26 cellular contexts compared by ENCODE assay signal in genomic region chr15:64642875-64643274, GRCh38.
A peak's percentile ranks its signal among the peaks of the same experiment; 100 is the strongest.
DNase-seq lines count a peak whose midpoint lies in the region; ATAC-seq, FAIRE-seq and TF ChIP-seq lines count a peak whose summit lies in the region.
"Had no signal": no experiment of that assay in that cellular context is flagged by ENCODE, and none has a peak within 500 bp of the region (broad histone marks: within the 10 kb centered on the region; RNA-seq: fewer than 3 reads in every experiment).

No MANE protein-coding gene starts in this region.

- peak overlapping the region; percentile 65 for H3K4me3 Mint-ChIP-seq in Caco-2 (ENCODE audit: unreplicated experiment)
- no peak overlapping the region for H3K4me3 Mint-ChIP-seq in stimulated activated memory B cell treated with anti-CD40 and anti-IgM and Interleukin-4, amounts not matched to agents 10 μg/mL and 1 μg/mL and 100 μg/mL, for 72 hours
- H3K4me3 Mint-ChIP-seq: activated naive CD8-positive, alpha-beta T cell treated with anti-CD3 and anti-CD28 coated beads, Interleukin-2, amount 10 ng/mL, durations not matched to agents 7 days and 5 days; neural crest cell; WTC11 had no signal

- no peaks in the 10 kb centered on the region for H3K9me3 Mint-ChIP-seq in Caco-2 (ENCODE audit: unreplicated experiment)
- H3K9me3 Mint-ChIP-seq in stimulated activated memory B cell treated with anti-CD40 and anti-IgM and Interleukin-4, amounts not matched to agents 10 μg/mL and 1 μg/mL and 100 μg/mL, for 72 hours, result peaks cover 3% of the 10 kb centered on the region
- H3K9me3 Mint-ChIP-seq: activated naive CD8-positive, alpha-beta T cell treated with anti-CD3 and anti-CD28 coated beads, Interleukin-2, amount 10 ng/mL, durations not matched to agents 7 days and 5 days; activated T-helper 2 cell treated with anti-CD3 and anti-CD28 coated beads, Interferon-gamma antibody, Interleukin-2, Interleukin-4, amounts not matched to agents 10 μg/mL and 5 μg/mL and 100 μg/mL, durations not matched to agents 14 hours and 24 hours and 36 hours; neural crest cell had no signal

- peak overlapping the region; percentile 87 for H3K27ac ChIP-seq in HepG2 (ENCODE audit: extremely low read length, insufficient read depth, low read length)
- H3K27ac ChIP-seq in smooth muscle cell (ENCODE audit: low read depth), result no peak overlapping the region
- H3K27ac ChIP-seq: C4-2B, epithelial cell of prostate, left ventricle myocardium inferior, psoas muscle had no signal

- FAIRE-seq in HepG2 (lab: Jason Lieb, UNC), result peak; percentile 87
- FAIRE-seq: K562 had no signal

- peak overlapping the region; percentile 65 for H3K27ac Mint-ChIP-seq in Caco-2 (ENCODE audit: unreplicated experiment)
- no peak overlapping the region for H3K27ac Mint-ChIP-seq in stimulated activated memory B cell treated with anti-CD40 and anti-IgM and Interleukin-4, amounts not matched to agents 10 μg/mL and 1 μg/mL and 100 μg/mL, for 72 hours
- H3K27ac Mint-ChIP-seq: activated naive CD8-positive, alpha-beta T cell treated with anti-CD3 and anti-CD28 coated beads, Interleukin-2, amount 10 ng/mL, durations not matched to agents 7 days and 5 days; activated T-helper 2 cell treated with anti-CD3 and anti-CD28 coated beads, Interferon-gamma antibody, Interleukin-2, Interleukin-4, amounts not matched to agents 10 μg/mL and 5 μg/mL and 100 μg/mL, durations not matched to agents 14 hours and 24 hours and 36 hours; WTC11 had no signal

- no peaks in the 10 kb centered on the region for H3K36me3 ChIP-seq in Caco-2 (ENCODE audit: control insufficient read depth, insufficient read depth, low read length)
- no peaks in the 10 kb centered on the region for H3K36me3 ChIP-seq in HepG2 (replicated peaks in 1 of 2; ENCODE audit: control insufficient read depth in 1 of 2, insufficient read depth in 2 of 2, low read length in 2 of 2)
- no peaks in the 10 kb centered on the region for H3K36me3 ChIP-seq in smooth muscle cell (ENCODE audit: low read depth)
- H3K36me3 ChIP-seq: left ventricle myocardium inferior had no signal

- DNase-seq in Caco-2 (peak in 1 of 2 experiments; percentile 48), SW480 (ENCODE audit: low spot score) (peak; percentile 50), HepG2 (ENCODE audit: low spot score) (peak; percentile 92), renal cortical epithelial cell (ENCODE audit: low read depth) (peak; percentile 87), smooth muscle cell (lab: John Stamatoyannopoulos, UW; ENCODE audit: unreplicated experiment) (no peak), NOMO-1 (lab: John Stamatoyannopoulos, UW; ENCODE audit: unreplicated experiment in 2 of 2) (no peak)
- DNase-seq: activated naive CD8-positive, alpha-beta T cell treated with anti-CD3 and anti-CD28 coated beads, Interleukin-2, amount 10 ng/mL, durations not matched to agents 7 days and 5 days; HCEC 1CT; left ventricle myocardium inferior; MM.1S; NCI-H1436; NCI-H2107; NCI-H446 treated with DMSO at 0.1 percent for 48 hours; PC-3; psoas muscle; SHP77; stimulated activated CD4-positive, alpha-beta T cell treated with anti-CD3 and anti-CD28 coated beads, Interleukin-1b, Interleukin-23, amount 100 ng/mL, for 48 hours; substantia nigra; T1000 had no signal

- CTCF ChIA-PET in Caco-2 (lab: Charles Lee) (interaction anchor here (1.0 to 1.2 kb wide), 2 partner anchors 8 to 9 kb away, joined by 4 read pairs; no protein-coding TSS in a partner anchor), HepG2 (lab: Yijun Ruan, JAX; ENCODE audit: low intra/inter-chr PET ratio, low total read pairs) (no interaction called here)

- H4K20me1 ChIP-seq in HepG2 (ENCODE audit: insufficient read depth, low read length), result no peaks in the 10 kb centered on the region
- H4K20me1 ChIP-seq in smooth muscle cell (ENCODE audit: low read depth), result peaks cover 78% of the 10 kb centered on the region

- H3K4me3 ChIP-seq in Caco-2 (ENCODE audit: low read depth, low read length) (no peak overlapping the region), HepG2 (replicated peaks in 1 of 3; ENCODE audit: insufficient read depth in 1 of 3, low read depth in 2 of 3, low read length in 3 of 3) (peak overlapping the region in 2 of 3 experiments; percentile 37 to 49; a peak in 4 of 6 replicates), smooth muscle cell (no peak overlapping the region)
- H3K4me3 ChIP-seq: K562, left ventricle myocardium inferior, psoas muscle had no signal

- H3K4me1 Mint-ChIP-seq in Caco-2 (ENCODE audit: low read depth, unreplicated experiment), result peaks cover 40% of the 10 kb centered on the region
- H3K4me1 Mint-ChIP-seq in stimulated activated memory B cell treated with anti-CD40 and anti-IgM and Interleukin-4, amounts not matched to agents 10 μg/mL and 1 μg/mL and 100 μg/mL, for 72 hours, result peaks cover 24% of the 10 kb centered on the region

- H3K9me3 ChIP-seq in Caco-2 (no peaks in the 10 kb centered on the region), HepG2 (ENCODE audit: low read length) (no peaks in the 10 kb centered on the region), smooth muscle cell (replicated peaks; ENCODE audit: low read depth) (no peaks in the 10 kb centered on the region)
- H3K9me3 ChIP-seq: left ventricle myocardium inferior, psoas muscle had no signal

- H3K9ac ChIP-seq in HepG2 (ENCODE audit: insufficient read depth, low read depth, low read length) (peak overlapping the region; percentile 56; the same call in 1 of the 2 replicates), smooth muscle cell (ENCODE audit: low read depth) (no peak overlapping the region)

- peak in 1 of 2 experiments; percentile 73; a peak in 2 of 4 replicates for TF ChIP-seq EP300 in HepG2 (IDR thresholded peaks at IDR 0.05; ENCODE audit: low read depth in 2 of 2, low read length in 2 of 2)
- no peak for TF ChIP-seq EP300 in HepG2 (CRISPR knock-in tag; IDR thresholded peaks at IDR 0.05; ENCODE audit: borderline replicate concordance)

- H3K4me1 ChIP-seq in Caco-2 (peaks cover 61% of the 10 kb centered on the region), HepG2 (ENCODE audit: insufficient read depth, low read length) (peaks cover 67% of the 10 kb centered on the region), smooth muscle cell (ENCODE audit: low read depth) (no peaks in the 10 kb centered on the region)
- H3K4me1 ChIP-seq: psoas muscle had no signal

- TF ChIP-seq RAD21 in HepG2 (CRISPR knock-in tag; IDR thresholded peaks at IDR 0.05), result no peak

- H2AFZ ChIP-seq in HepG2 (ENCODE audit: low read length) (no peak overlapping the region), smooth muscle cell (ENCODE audit: low read depth) (no peak overlapping the region)

- H3K27me3 ChIP-seq in Caco-2 (replicated peaks; ENCODE audit: control insufficient read depth, insufficient read depth, low read length) (no peaks in the 10 kb centered on the region), HepG2 (ENCODE audit: control insufficient read depth in 1 of 2, insufficient read depth in 2 of 2, low read length in 2 of 2) (no peaks in the 10 kb centered on the region), smooth muscle cell (ENCODE audit: low read depth) (no peaks in the 10 kb centered on the region)

- H3K36me3 Mint-ChIP-seq in Caco-2 (ENCODE audit: insufficient read depth, unreplicated experiment), result peaks cover 5% of the 10 kb centered on the region
- H3K36me3 Mint-ChIP-seq in stimulated activated memory B cell treated with anti-CD40 and anti-IgM and Interleukin-4, amounts not matched to agents 10 μg/mL and 1 μg/mL and 100 μg/mL, for 72 hours, result peaks cover 16% of the 10 kb centered on the region

- intact Hi-C loops in Caco-2 (cut with micrococcal nuclease; ENCODE audit: unreplicated experiment), result loop anchor here (1.0 to 5.0 kb wide), 2 partner anchors 8 to 186 kb away; no protein-coding TSS in a partner anchor
- intact Hi-C loops in HepG2 (cut with micrococcal nuclease; ENCODE audit: unreplicated experiment), result loop anchor here (10.0 kb wide), 1 partner anchor 48 kb away; no protein-coding TSS in a partner anchor

- TF ChIP-seq CTCF in Caco-2 (IDR thresholded peaks at IDR 0.05; ENCODE audit: insufficient read depth in 1 of 2, low read depth in 1 of 2, low read length in 1 of 2, severe bottlenecking in 1 of 2, unreplicated experiment in 1 of 2) (no peak), HepG2 (CRISPR knock-in tag; IDR thresholded peaks at IDR 0.05) (no peak), smooth muscle cell (IDR thresholded peaks at IDR 0.05; ENCODE audit: borderline replicate concordance, insufficient read depth, poor library complexity, severe bottlenecking) (no peak)

- H3K4me2 ChIP-seq in HepG2 (ENCODE audit: low read depth, low read length) (peak overlapping the region; percentile 71), smooth muscle cell (no peak overlapping the region)

- TF ChIP-seq POLR2A in HepG2 (IDR thresholded peaks at IDR 0.05; ENCODE audit: insufficient read depth in 1 of 2, low read depth in 2 of 2, low read length in 2 of 2), result peak; percentile 32 to 46; a peak in 2 of 4 replicates

- POLR2A ChIA-PET in Caco-2 (lab: Charles Lee), result interaction anchor here (0.6 kb wide), 1 partner anchor 21 kb away, joined by 3 read pairs; no protein-coding TSS in a partner anchor
- POLR2A ChIA-PET in HepG2 (lab: Yijun Ruan, JAX), result interaction anchor here (0.8 to 2.4 kb wide), 5 partner anchors 9 to 255 kb away, joined by 3 to 17 read pairs (median 3); partner anchors contain the start of gene TRIP4

- WGBS in HepG2 (ENCODE audit: low lambda C conversion rate), result 3% methylated on average over 3 of the region's 3 CpGs
- WGBS in smooth muscle cell (ENCODE audit: low lambda C conversion rate), result 95% methylated on average over 3 of the region's 3 CpGs

- H3K27me3 Mint-ChIP-seq in Caco-2 (ENCODE audit: insufficient read depth, unreplicated experiment), result no peaks in the 10 kb centered on the region
- H3K27me3 Mint-ChIP-seq in stimulated activated memory B cell treated with anti-CD40 and anti-IgM and Interleukin-4, amounts not matched to agents 10 μg/mL and 1 μg/mL and 100 μg/mL, for 72 hours, result no peaks in the 10 kb centered on the region

- ATAC-seq in HepG2, result peak; percentile 98
- ATAC-seq in stimulated activated memory B cell treated with anti-CD40 and anti-IgM and Interleukin-4, amounts not matched to agents 10 μg/mL and 1 μg/mL and 100 μg/mL, for 72 hours, result no peak
- ATAC-seq: K562, PC-3, psoas muscle, WTC11 had no signal

- H3F3A ChIP-seq in smooth muscle cell (ENCODE audit: low read depth), result no peaks in the 10 kb centered on the region

- in situ Hi-C loops in HepG2 (cut with HindIII; ENCODE audit: extremely low pct_ligation_motif_present, low pct_unique_long_range_greater_than_20kb), result no loop called here

- no TSS peak for BruUV-seq in Caco-2 (replicated peaks; lab: Mats Ljungman, UMichigan)
- BruUV-seq in HepG2 (replicated peaks; lab: Mats Ljungman, UMichigan), result no TSS peak

- H3K79me2 ChIP-seq in HepG2 (ENCODE audit: insufficient read depth, low read length), result peaks cover 15% of the 10 kb centered on the region
- peaks cover 71% of the 10 kb centered on the region for H3K79me2 ChIP-seq in smooth muscle cell (ENCODE audit: low read depth)

Comparison
In these comparisons a context has a peak if more than half of its experiments do, and no peak if none do; other contexts are left out.
1. DNase-seq: peak in SW480 (single experiment), HepG2 (single experiment) and renal cortical epithelial cell (single experiment); none in smooth muscle cell (single experiment) and NOMO-1 (0 of 2).
2. H3K4me3 ChIP-seq: peak in HepG2 (2 of 3); none in Caco-2 (single experiment) and smooth muscle cell (single experiment).